22 cellular contexts compared by ENCODE assay signal in the genomic region with DNA sequence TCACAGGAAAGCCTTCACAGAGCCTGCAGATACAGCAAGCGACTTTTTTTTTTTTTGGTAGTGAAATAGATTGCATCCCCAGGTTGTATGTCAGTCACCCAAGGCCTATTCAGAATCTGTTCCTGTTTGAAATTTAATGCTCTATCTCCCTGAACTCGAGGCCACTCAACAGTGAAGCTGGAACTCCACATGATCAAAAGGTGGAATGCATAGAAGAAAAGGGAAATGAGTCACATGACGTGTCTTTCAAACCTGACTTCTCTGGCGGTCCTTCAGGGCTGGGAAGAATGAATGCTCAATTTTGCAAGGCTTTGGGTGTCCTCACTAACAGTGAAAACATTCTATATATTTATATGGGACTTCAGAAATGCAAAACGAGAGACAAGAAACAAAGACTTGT.
"Had no signal": no experiment of that assay in that cellular context is flagged by ENCODE, and none has a peak within 500 bp of the region (broad histone marks: within the 10 kb centered on the region; RNA-seq: fewer than 3 reads in every experiment).

No MANE protein-coding gene starts in this region.

- H3K4me1 ChIP-seq: breast epithelium, Peyer's patch, SJSA1 had no signal

- H3K4me1 Mint-ChIP-seq: activated naive CD4-positive, alpha-beta T cell treated with anti-CD3 and anti-CD28 coated beads, Interleukin-2, amount 50 U/mL, for 24 hours; IgD-negative memory B cell had no signal

- DNase-seq: activated CD4-positive, alpha-beta T cell treated with anti-CD3 and anti-CD28 coated beads for 48 hours; activated CD4-positive, alpha-beta T cell treated with anti-CD3 and anti-CD28 coated beads, Interleukin-2, amount 50 U/mL, for 4 hours; activated CD4-positive, CD25-positive, alpha-beta regulatory T cell treated with anti-CD3 and anti-CD28 coated beads, Interleukin-2, amount 50 U/mL, for 72 hours; activated CD8-positive, alpha-beta memory T cell treated with anti-CD3 and anti-CD28 coated beads, Interleukin-2, amount 50 U/mL, for 48 hours; activated CD8-positive, alpha-beta T cell treated with anti-CD3 and anti-CD28 coated beads, Interleukin-2, amount 10 ng/mL, durations not matched to agents 7 days and 5 days; activated T-cell treated with anti-CD3 and anti-CD28 coated beads, Interleukin-2, amount 50 U/mL, for 1 hour; aorta; caudate nucleus; MM.1S; NCI-H1105; NCI-H1436; NCI-H1694 treated with DMSO at 0.1 percent for 48 hours; NCI-H2029 treated with DMSO at 0.1 percent for 48 hours; NCI-H510A treated with DMSO at 0.1 percent for 48 hours; Peyer's patch; SHP77; SW 1271 had no signal

- H3K4me3 ChIP-seq: breast epithelium, Peyer's patch, SJSA1 had no signal

- H3K36me3 ChIP-seq: breast epithelium, Peyer's patch, SJSA1 had no signal

- H3K27ac Mint-ChIP-seq: activated CD8-positive, alpha-beta T cell treated with anti-CD3 and anti-CD28 coated beads, Interleukin-2, amount 10 ng/mL, durations not matched to agents 7 days and 5 days; activated naive CD4-positive, alpha-beta T cell treated with anti-CD3 and anti-CD28 coated beads, Interleukin-2, amount 50 U/mL, for 24 hours; IgD-negative memory B cell; T-helper 2 cell treated with Interferon-gamma antibody and Interleukin-4, amounts not matched to agents 5 μg/mL and 100 μg/mL, for 36 hours had no signal

- H3K9me3 ChIP-seq: breast epithelium, Peyer's patch, SJSA1 had no signal

- H3K9me3 Mint-ChIP-seq: IgD-negative memory B cell; T-helper 2 cell treated with Interferon-gamma antibody and Interleukin-4, amounts not matched to agents 5 μg/mL and 100 μg/mL, for 36 hours had no signal

- H3K27me3 ChIP-seq: breast epithelium, Peyer's patch had no signal

- H3K27ac ChIP-seq: breast epithelium, Peyer's patch, SJSA1 had no signal

- H3K4me3 Mint-ChIP-seq: activated CD8-positive, alpha-beta T cell treated with anti-CD3 and anti-CD28 coated beads, Interleukin-2, amount 10 ng/mL, durations not matched to agents 7 days and 5 days; activated naive CD4-positive, alpha-beta T cell treated with anti-CD3 and anti-CD28 coated beads, Interleukin-2, amount 50 U/mL, for 24 hours; IgD-negative memory B cell; T-helper 2 cell treated with Interferon-gamma antibody and Interleukin-4, amounts not matched to agents 5 μg/mL and 100 μg/mL, for 36 hours had no signal

- H3K36me3 Mint-ChIP-seq: activated naive CD4-positive, alpha-beta T cell treated with anti-CD3 and anti-CD28 coated beads, Interleukin-2, amount 50 U/mL, for 24 hours; IgD-negative memory B cell had no signal

- H3K27me3 Mint-ChIP-seq: IgD-negative memory B cell had no signal
